ENCODE assay signal across 10 cellular contexts in genomic region chrX:113522814-113523213, GRCh38.
DNase-seq lines count a peak whose midpoint lies in the region; ATAC-seq and TF ChIP-seq lines count a peak whose summit lies in the region.
"Had no signal": no experiment of that assay in that cellular context is flagged by ENCODE, and none has a peak within 500 bp of the region (broad histone marks: within the 10 kb centered on the region; RNA-seq: fewer than 3 reads in every experiment).

No MANE protein-coding gene starts in this region.

- H3K4me3 ChIP-seq in OCI-LY3 (ENCODE audit: low read length), result peak overlapping the region; percentile 41; the same call in 1 of the 2 replicates
- no peak overlapping the region for H3K4me3 ChIP-seq in tibial nerve

- H3K9me3 ChIP-seq in OCI-LY3 (ENCODE audit: insufficient read depth, low read length) (no peaks in the 10 kb centered on the region), tibial nerve (no peaks in the 10 kb centered on the region)

- no peaks in the 10 kb centered on the region for H3K27me3 ChIP-seq in OCI-LY3 (ENCODE audit: low read depth, low read length)
- H3K27me3 ChIP-seq in tibial nerve, result peaks cover 0 to under 1% of the 10 kb centered on the region in 2 donors

- DNase-seq in GM10266 (ENCODE audit: extremely low spot score), result peak; percentile 3
- peak; percentile 7 for DNase-seq in GM20000 (ENCODE audit: low spot score)
- no peak for DNase-seq in activated CD8-positive, alpha-beta memory T cell treated with anti-CD3 and anti-CD28 coated beads for 24 hours
- DNase-seq in NCI-H1930 (lab: John Stamatoyannopoulos, UW), result no peak
- no peak for DNase-seq in tibial nerve (ENCODE audit: low spot score in 2 of 2)
- DNase-seq in inferior parietal cortex (ENCODE audit: extremely low spot score), result no peak
- DNase-seq: activated CD4-positive, alpha-beta T cell treated with anti-CD3 and anti-CD28 coated beads, Interleukin-2, amount 10 ng/mL, durations not matched to agents 24 days and 14 days; IMR-90 had no signal

- no peak for TF ChIP-seq CTCF in GM10266 (IDR thresholded peaks at IDR 0.05; ENCODE audit: control insufficient read depth, insufficient read depth, low read depth, missing control alignments)
- no peak for TF ChIP-seq CTCF in GM20000 (IDR thresholded peaks at IDR 0.05; ENCODE audit: extremely low read depth, missing control alignments)
- TF ChIP-seq CTCF in OCI-LY3 (IDR thresholded peaks at IDR 0.05; ENCODE audit: low read depth, low read length), result no peak
- TF ChIP-seq CTCF in tibial nerve (IDR thresholded peaks at IDR 0.05), result no peak

- TF ChIP-seq EP300 in tibial nerve (IDR thresholded peaks at IDR 0.05), result no peak

- peak overlapping the region; percentile 35; the same call in 1 of the 2 replicates for H3K9ac ChIP-seq in OCI-LY3 (ENCODE audit: low read length)

- H3K4me2 ChIP-seq in OCI-LY3 (ENCODE audit: low read length), result peak overlapping the region; percentile 73

- no peaks in the 10 kb centered on the region for H3K79me2 ChIP-seq in OCI-LY3 (ENCODE audit: low read length)

- H4K20me1 ChIP-seq in OCI-LY3 (ENCODE audit: insufficient read depth, low read length), result no peaks in the 10 kb centered on the region

- ATAC-seq in HG03060 (IDR thresholded peaks at IDR 0.05; ENCODE audit: low read depth, unreplicated experiment), result peak; percentile 95

- 81 to 85% methylated on average over 3 of the region's 3 CpGs for WGBS in tibial nerve, 2 donors

- TF ChIP-seq POLR2A in tibial nerve (IDR thresholded peaks at IDR 0.05), result no peak

- H3K36me3 ChIP-seq in OCI-LY3 (replicated peaks; ENCODE audit: low read depth, low read length) (no peaks in the 10 kb centered on the region), tibial nerve (no peaks in the 10 kb centered on the region)

- peak overlapping the region; percentile 84 for H3K27ac ChIP-seq in OCI-LY3 (ENCODE audit: low read length)
- no peak overlapping the region for H3K27ac ChIP-seq in tibial nerve

- no peak overlapping the region for H2AFZ ChIP-seq in OCI-LY3 (ENCODE audit: low read depth, low read length)

- H3K4me1 ChIP-seq in OCI-LY3 (ENCODE audit: low read length) (peaks cover 40% of the 10 kb centered on the region), tibial nerve (no peaks in the 10 kb centered on the region)

Comparison
In these comparisons a context has a peak if more than half of its experiments do, and no peak if none do; other contexts are left out.
1. DNase-seq: peak in GM10266 (single experiment) and GM20000 (single experiment); none in activated CD8-positive, alpha-beta memory T cell treated with anti-CD3 and anti-CD28 coated beads for 24 hours (single experiment), NCI-H1930 (0 of 2), tibial nerve (0 of 2) and inferior parietal cortex (single experiment).